Comparison of ENCODE assay signal across 20 cellular contexts in the genomic region with DNA sequence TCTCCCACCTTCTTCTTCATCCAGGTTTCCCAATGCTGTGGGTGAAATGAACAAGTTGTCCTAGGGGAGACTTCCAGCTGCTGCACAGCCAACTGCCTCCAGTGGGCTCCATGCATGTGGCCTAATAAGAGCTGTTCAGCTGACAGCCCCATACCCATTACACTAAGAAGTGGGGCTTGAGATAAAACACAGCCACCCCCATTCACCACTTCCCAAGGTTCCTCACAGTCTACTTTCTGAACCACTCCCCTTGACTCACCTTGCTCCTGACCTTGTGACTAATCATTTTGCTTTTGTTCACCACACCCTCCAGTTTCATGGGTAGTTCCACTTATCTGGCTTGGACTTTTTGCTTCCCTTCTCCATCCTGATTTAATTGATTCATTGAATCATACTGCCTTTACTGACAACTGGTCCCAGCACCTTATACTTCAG.
DNase-seq lines count a peak whose midpoint lies in the region; ATAC-seq, FAIRE-seq and TF ChIP-seq lines count a peak whose summit lies in the region.
"Had no signal": no experiment of that assay in that cellular context is flagged by ENCODE, and none has a peak within 500 bp of the region (broad histone marks: within the 10 kb centered on the region; RNA-seq: fewer than 3 reads in every experiment).

No MANE protein-coding gene starts in this region.

- peaks cover 63% of the 10 kb centered on the region for H3K4me1 Mint-ChIP-seq in activated CD8-positive, alpha-beta memory T cell treated with anti-CD3 and anti-CD28 coated beads, Interleukin-2, amount 10 ng/mL, durations not matched to agents 7 days and 5 days
- H3K4me1 Mint-ChIP-seq: central memory CD8-positive, alpha-beta T cell had no signal

- dilution Hi-C loops in mammary epithelial cell (cut with HindIII; ENCODE audit: low sequenced_read_pairs) = no loop called here

- no peak for ATAC-seq in activated CD8-positive, alpha-beta memory T cell treated with anti-CD3 and anti-CD28 coated beads, Interleukin-2, amount 10 ng/mL, durations not matched to agents 7 days and 5 days
- no peak for ATAC-seq in left lobe of liver
- ATAC-seq: effector memory CD8-positive, alpha-beta T cell; gastroesophageal sphincter had no signal

- H3K4me2 ChIP-seq in mammary epithelial cell (ENCODE audit: insufficient read depth, low read depth, low read length) = peak overlapping the region; percentile 0

- intact Hi-C loops in mammary epithelial cell (cut with micrococcal nuclease) (no loop called here), posterior vena cava (cut with DNase I) (no loop called here)

- H4K20me1 ChIP-seq in mammary epithelial cell (ENCODE audit: insufficient read depth, low read length) = no peaks in the 10 kb centered on the region

- peaks cover 21% of the 10 kb centered on the region for H3K36me3 Mint-ChIP-seq in activated CD8-positive, alpha-beta memory T cell treated with anti-CD3 and anti-CD28 coated beads, Interleukin-2, amount 10 ng/mL, durations not matched to agents 7 days and 5 days
- H3K36me3 Mint-ChIP-seq: CD14-positive monocyte had no signal

- CTCF ChIA-PET in activated CD8-positive, alpha-beta memory T cell treated with anti-CD3 and anti-CD28 coated beads, Interleukin-2, amount 10 ng/mL, durations not matched to agents 7 days and 5 days (lab: Charles Lee) = no interaction called here
- CTCF ChIA-PET in mammary epithelial cell (lab: Charles Lee; ENCODE audit: low non-redundant PET) = no interaction called here

- H3K4me1 ChIP-seq in mammary epithelial cell (ENCODE audit: insufficient read depth, low read length) (peaks cover 22% of the 10 kb centered on the region), small intestine (ENCODE audit: control insufficient read depth in 2 of 2, insufficient read depth in 1 of 2, low read depth in 1 of 2, low read length in 1 of 2) (peaks cover 0 to 5% of the 10 kb centered on the region in 2 donors)

- no peaks in the 10 kb centered on the region for H3K36me3 ChIP-seq in mammary epithelial cell (ENCODE audit: insufficient read depth, low read length)
- H3K36me3 ChIP-seq in small intestine (ENCODE audit: control insufficient read depth in 2 of 2, insufficient read depth in 2 of 2, low read length in 2 of 2) = no peaks in the 10 kb centered on the region
- H3K36me3 ChIP-seq: gastroesophageal sphincter, right atrium auricular region, tibial nerve had no signal

- no peaks in the 10 kb centered on the region for H3K27me3 ChIP-seq in mammary epithelial cell (ENCODE audit: insufficient read depth, low read length)
- H3K27me3 ChIP-seq in small intestine (ENCODE audit: control insufficient read depth in 2 of 2, insufficient read depth in 2 of 2, low read length in 2 of 2) = no peaks in the 10 kb centered on the region
- H3K27me3 ChIP-seq: gastroesophageal sphincter, right atrium auricular region, tibial nerve had no signal

- BruUV-seq in mammary epithelial cell (replicated peaks; lab: Mats Ljungman, UMichigan) = no TSS peak

- H3K9me3 Mint-ChIP-seq in activated CD8-positive, alpha-beta memory T cell treated with anti-CD3 and anti-CD28 coated beads, Interleukin-2, amount 10 ng/mL, durations not matched to agents 7 days and 5 days (ENCODE audit: low read depth) = peaks cover 2% of the 10 kb centered on the region
- H3K9me3 Mint-ChIP-seq: CD14-positive monocyte; central memory CD8-positive, alpha-beta T cell; effector memory CD8-positive, alpha-beta T cell had no signal

- DNase-seq in activated CD8-positive, alpha-beta memory T cell treated with anti-CD3 and anti-CD28 coated beads, Interleukin-2, amount 10 ng/mL, durations not matched to agents 7 days and 5 days = no peak
- DNase-seq in activated CD8-positive, alpha-beta memory T cell treated with anti-CD3 and anti-CD28 coated beads for 24 hours = no peak
- DNase-seq in NCI-H226 = peak; percentile 33
- DNase-seq in mammary epithelial cell = peak; percentile 95
- DNase-seq in small intestine = peak; percentile 84
- no peak for DNase-seq in left lobe of liver (ENCODE audit: low spot score)
- DNase-seq in RKO (ENCODE audit: low spot score) = no peak
- no peak for DNase-seq in posterior vena cava (ENCODE audit: low spot score)
- DNase-seq: activated CD4-positive, CD25-positive, alpha-beta regulatory T cell; effector memory CD8-positive, alpha-beta T cell; EL; GOT3; NCI-H2081; RPMI8226; stimulated activated CD4-positive, alpha-beta T cell treated with anti-CD3 and anti-CD28 coated beads, Interleukin-2, amount 100 ng/mL, for 48 hours had no signal

- no peak overlapping the region for H3K4me3 Mint-ChIP-seq in activated CD8-positive, alpha-beta memory T cell treated with anti-CD3 and anti-CD28 coated beads, Interleukin-2, amount 10 ng/mL, durations not matched to agents 7 days and 5 days
- H3K4me3 Mint-ChIP-seq: CD14-positive monocyte; central memory CD8-positive, alpha-beta T cell; effector memory CD8-positive, alpha-beta T cell had no signal

- no peaks in the 10 kb centered on the region for H3K9me3 ChIP-seq in mammary epithelial cell (replicated peaks; ENCODE audit: insufficient read depth, low read length)
- H3K9me3 ChIP-seq in small intestine (ENCODE audit: control insufficient read depth, low read depth) = no peaks in the 10 kb centered on the region
- H3K9me3 ChIP-seq: gastroesophageal sphincter, right atrium auricular region, tibial nerve had no signal

- no peaks in the 10 kb centered on the region for H3K79me2 ChIP-seq in mammary epithelial cell (ENCODE audit: insufficient read depth, low read length)

- TF ChIP-seq CTCF in mammary epithelial cell (conservative IDR thresholded peaks at IDR 0.05 in 1 of 2, IDR thresholded peaks at IDR 0.05 in 1 of 2; ENCODE audit: extremely low read depth in 1 of 2, insufficient read depth in 1 of 2, low read depth in 1 of 2, low read length in 2 of 2) = no peak

- H2AFZ ChIP-seq in mammary epithelial cell (ENCODE audit: low read depth, low read length) = peak overlapping the region; percentile 24

- H3K9ac ChIP-seq in mammary epithelial cell (ENCODE audit: insufficient read depth, low read length) = no peak overlapping the region

- no peaks in the 10 kb centered on the region for H3K27me3 Mint-ChIP-seq in activated CD8-positive, alpha-beta memory T cell treated with anti-CD3 and anti-CD28 coated beads, Interleukin-2, amount 10 ng/mL, durations not matched to agents 7 days and 5 days

- peak overlapping the region; percentile 0 for H3K27ac Mint-ChIP-seq in activated CD8-positive, alpha-beta memory T cell treated with anti-CD3 and anti-CD28 coated beads, Interleukin-2, amount 10 ng/mL, durations not matched to agents 7 days and 5 days
- H3K27ac Mint-ChIP-seq: CD14-positive monocyte; effector memory CD8-positive, alpha-beta T cell had no signal

- in situ Hi-C loops in mammary epithelial cell (cut with MboI; ENCODE audit: low sequenced_read_pairs in 2 of 2) = no loop called here

- peak; percentile 39 for FAIRE-seq in small intestine (lab: Jason Lieb, UNC)

- H3K4me3 ChIP-seq in mammary epithelial cell (replicated peaks in 1 of 3; ENCODE audit: insufficient read depth in 1 of 3, low read depth in 2 of 3, low read length in 3 of 3) (no peak overlapping the region), small intestine (ENCODE audit: low read depth in 1 of 2, low read length in 2 of 2) (no peak overlapping the region)
- H3K4me3 ChIP-seq: gastroesophageal sphincter, right atrium auricular region, tibial nerve had no signal

- H3K27ac ChIP-seq in mammary epithelial cell (ENCODE audit: insufficient read depth, low read depth, low read length) (peak overlapping the region; percentile 16), small intestine (ENCODE audit: low read depth in 1 of 2, low read length in 1 of 2) (no peak overlapping the region)
- H3K27ac ChIP-seq: gastroesophageal sphincter, right atrium auricular region, tibial nerve had no signal

Comparison
In these comparisons a context has a peak if more than half of its experiments do, and no peak if none do; other contexts are left out.
1. DNase-seq: peak in NCI-H226 (single experiment), mammary epithelial cell (single experiment) and small intestine (single experiment); none in activated CD8-positive, alpha-beta memory T cell treated with anti-CD3 and anti-CD28 coated beads, Interleukin-2, amount 10 ng/mL, durations not matched to agents 7 days and 5 days (single experiment), activated CD8-positive, alpha-beta memory T cell treated with anti-CD3 and anti-CD28 coated beads for 24 hours (single experiment), left lobe of liver (single experiment), RKO (single experiment) and posterior vena cava (single experiment).